23 cellular contexts compared by ENCODE assay signal in genomic region chr11:127395034-127395433, GRCh38.
"Had no signal": no experiment of that assay in that cellular context is flagged by ENCODE, and none has a peak within 500 bp of the region (broad histone marks: within the 10 kb centered on the region; RNA-seq: fewer than 3 reads in every experiment).

No MANE protein-coding gene starts in this region.

- H3K4me1 ChIP-seq: esophagus squamous epithelium, gastroesophageal sphincter, pancreas, prostate gland, right lobe of liver, tibial nerve, upper lobe of right lung, vagina had no signal

- H3K27me3 Mint-ChIP-seq: dendritic cell treated with granulocyte-macrophage colony-stimulating factor and Interleukin-4, amounts not matched to agents 40 ng/mL and 50 ng/mL, for 4 days; effector memory CD8-positive, alpha-beta T cell; naive B cell; stimulated activated memory B cell treated with anti-CD40 and anti-IgM and Interleukin-4, amounts not matched to agents 10 μg/mL and 1 μg/mL and 100 μg/mL, for 72 hours had no signal

- H3K27ac Mint-ChIP-seq: dendritic cell treated with granulocyte-macrophage colony-stimulating factor and Interleukin-4, amounts not matched to agents 40 ng/mL and 50 ng/mL, for 4 days; effector memory CD8-positive, alpha-beta T cell; naive B cell; nephron; stimulated activated memory B cell treated with anti-CD40 and anti-IgM and Interleukin-4, amounts not matched to agents 10 μg/mL and 1 μg/mL and 100 μg/mL, for 72 hours; stimulated activated naive CD8-positive, alpha-beta T cell treated with anti-CD3 and anti-CD28 coated beads, Interleukin-15, Interleukin-2, amounts not matched to agents 100 ng/mL and 50 ng/mL, for 24 hours had no signal

- H3K36me3 Mint-ChIP-seq: naive B cell; stimulated activated memory B cell treated with anti-CD40 and anti-IgM and Interleukin-4, amounts not matched to agents 10 μg/mL and 1 μg/mL and 100 μg/mL, for 72 hours had no signal

- H3K9me3 Mint-ChIP-seq: stimulated activated naive CD8-positive, alpha-beta T cell treated with anti-CD3 and anti-CD28 coated beads, Interleukin-15, Interleukin-2, amounts not matched to agents 100 ng/mL and 50 ng/mL, for 24 hours had no signal

- ATAC-seq: effector memory CD8-positive, alpha-beta T cell; gastroesophageal sphincter; left colon; left ventricle myocardium superior; stimulated activated memory B cell treated with anti-CD40 and anti-IgM and Interleukin-4, amounts not matched to agents 10 μg/mL and 1 μg/mL and 100 μg/mL, for 72 hours; upper lobe of right lung had no signal

- H3K36me3 ChIP-seq: esophagus squamous epithelium, gastroesophageal sphincter, pancreas, prostate gland, right lobe of liver, tibial nerve, upper lobe of right lung, vagina had no signal

- H3K27ac ChIP-seq: esophagus squamous epithelium, gastroesophageal sphincter, pancreas, prostate gland, right lobe of liver, tibial nerve, upper lobe of right lung, vagina had no signal

- H3K27me3 ChIP-seq: esophagus squamous epithelium, pancreas, tibial nerve, upper lobe of right lung, vagina had no signal

- DNase-seq: effector memory CD8-positive, alpha-beta T cell; esophagus squamous epithelium; foreskin fibroblast; hippocampal formation; left colon; left ventricle myocardium superior; mesenchymal stem cell; naive B cell; occipital lobe; pancreas; right lobe of liver; stimulated activated CD4-positive, alpha-beta T cell treated with anti-CD3 and anti-CD28 coated beads, Interleukin-4, amount 100 ng/mL, for 1 hour; stimulated activated CD8-positive, alpha-beta memory T cell treated with anti-CD3 and anti-CD28 coated beads, Interleukin-4, amount 100 ng/mL, for 48 hours; upper lobe of right lung had no signal

- H3K4me1 Mint-ChIP-seq: naive B cell; nephron; stimulated activated memory B cell treated with anti-CD40 and anti-IgM and Interleukin-4, amounts not matched to agents 10 μg/mL and 1 μg/mL and 100 μg/mL, for 72 hours had no signal

- H3K4me3 ChIP-seq: esophagus squamous epithelium, gastroesophageal sphincter, lung, pancreas, prostate gland, right lobe of liver, tibial nerve, upper lobe of right lung, vagina had no signal

- H3K4me3 Mint-ChIP-seq: dendritic cell treated with granulocyte-macrophage colony-stimulating factor and Interleukin-4, amounts not matched to agents 40 ng/mL and 50 ng/mL, for 4 days; effector memory CD8-positive, alpha-beta T cell; naive B cell; nephron; stimulated activated memory B cell treated with anti-CD40 and anti-IgM and Interleukin-4, amounts not matched to agents 10 μg/mL and 1 μg/mL and 100 μg/mL, for 72 hours; stimulated activated naive CD8-positive, alpha-beta T cell treated with anti-CD3 and anti-CD28 coated beads, Interleukin-15, Interleukin-2, amounts not matched to agents 100 ng/mL and 50 ng/mL, for 24 hours had no signal

- H3K9me3 ChIP-seq: esophagus squamous epithelium, gastroesophageal sphincter, pancreas, prostate gland, right lobe of liver, tibial nerve, upper lobe of right lung, vagina had no signal
